Comparison of ENCODE assay signal across 8 cellular contexts in genomic region chr2:173963817-173964564, GRCh38. TPM values are rescaled to one million over a fixed set of nuclear protein-coding genes. Genes with fewer than 3 reads are reported as not detected.
DNase-seq lines count a peak whose midpoint lies in the region; ATAC-seq and TF ChIP-seq lines count a peak whose summit lies in the region.

No MANE protein-coding gene starts in this region.

- H3K4me3 ChIP-seq in BLaER1 (peak overlapping the region; percentile 96), lower leg skin (ENCODE audit: low read depth, poor library complexity, severe bottlenecking) (peak overlapping the region; percentile 90)

- peaks cover 22% of the 10 kb centered on the region for H3K36me3 ChIP-seq in BLaER1

- TF ChIP-seq POLR2A in lower leg skin (IDR thresholded peaks at IDR 0.05) = peak in 1 of 2 donors; percentile 51

- H3K9me3 ChIP-seq in BLaER1 = peaks cover 14% of the 10 kb centered on the region

- peak; percentile 23 for ATAC-seq in HG03469 (IDR thresholded peaks at IDR 0.05; ENCODE audit: unreplicated experiment)

- peak; percentile 45 for DNase-seq in GM19240 (ENCODE audit: insufficient read length, low spot score)
- DNase-seq in NCI-H748 treated with DMSO at 0.1 percent for 48 hours (lab: John Stamatoyannopoulos, UW) = peak; percentile 75
- DNase-seq in activated CD4-positive, alpha-beta T cell treated with anti-CD3 and anti-CD28 coated beads, Interleukin-2, amount 50 U/mL, for 48 hours = peak; percentile 92
- peak; percentile 70 to 91 for DNase-seq in dermis microvascular lymphatic vessel endothelial cell (ENCODE audit: low read depth in 2 of 2)
- DNase-seq in lower leg skin (ENCODE audit: low spot score in 2 of 2) = peak; percentile 91 to 98
- DNase-seq in stimulated activated CD4-positive, alpha-beta T cell treated with anti-CD3 and anti-CD28 coated beads, Interleukin-4, amount 100 ng/mL, for 48 hours (ENCODE audit: low read depth in 2 of 2) = peak; percentile 89 to 90

- intact Hi-C loops in lower leg skin (cut with DNase I; ENCODE audit: low total_unique reads) = no loop called here

- peaks cover 42% of the 10 kb centered on the region for H4K20me1 ChIP-seq in BLaER1

- no peaks in the 10 kb centered on the region for H3K27me3 ChIP-seq in BLaER1

- 0 to 1% methylated on average over 40 to 55 of the region's 87 CpGs for WGBS in lower leg skin, 2 donors

- peaks cover 39% of the 10 kb centered on the region for H3K4me1 ChIP-seq in BLaER1

- no peak for TF ChIP-seq CTCF in lower leg skin (IDR thresholded peaks at IDR 0.05)

- peak overlapping the region; percentile 100 for H3K27ac ChIP-seq in BLaER1

- H3K4me2 ChIP-seq in BLaER1 = peak overlapping the region; percentile 85

- peak overlapping the region; percentile 99 for H3K9ac ChIP-seq in BLaER1

RNA-seq across cellular contexts. Expression of gene SP3, which starts 1.2 kb away (rescaled TPM):
- 71.2 and 81.3 TPM in 2 replicates for total RNA-seq in dermis microvascular lymphatic vessel endothelial cell
- 100 to 1,000 TPM in 3 of 4 donors, 10 to 100 TPM in 1; 99.1 to 209 (median 124) TPM for total RNA-seq in lower leg skin

Comparison
In these comparisons a context has a peak if more than half of its experiments do, and no peak if none do; other contexts are left out.
1. Peak in every context shown above with its lines: DNase-seq, ATAC-seq, H3K4me3 ChIP-seq and H3K27ac ChIP-seq.